In the genomic region with DNA sequence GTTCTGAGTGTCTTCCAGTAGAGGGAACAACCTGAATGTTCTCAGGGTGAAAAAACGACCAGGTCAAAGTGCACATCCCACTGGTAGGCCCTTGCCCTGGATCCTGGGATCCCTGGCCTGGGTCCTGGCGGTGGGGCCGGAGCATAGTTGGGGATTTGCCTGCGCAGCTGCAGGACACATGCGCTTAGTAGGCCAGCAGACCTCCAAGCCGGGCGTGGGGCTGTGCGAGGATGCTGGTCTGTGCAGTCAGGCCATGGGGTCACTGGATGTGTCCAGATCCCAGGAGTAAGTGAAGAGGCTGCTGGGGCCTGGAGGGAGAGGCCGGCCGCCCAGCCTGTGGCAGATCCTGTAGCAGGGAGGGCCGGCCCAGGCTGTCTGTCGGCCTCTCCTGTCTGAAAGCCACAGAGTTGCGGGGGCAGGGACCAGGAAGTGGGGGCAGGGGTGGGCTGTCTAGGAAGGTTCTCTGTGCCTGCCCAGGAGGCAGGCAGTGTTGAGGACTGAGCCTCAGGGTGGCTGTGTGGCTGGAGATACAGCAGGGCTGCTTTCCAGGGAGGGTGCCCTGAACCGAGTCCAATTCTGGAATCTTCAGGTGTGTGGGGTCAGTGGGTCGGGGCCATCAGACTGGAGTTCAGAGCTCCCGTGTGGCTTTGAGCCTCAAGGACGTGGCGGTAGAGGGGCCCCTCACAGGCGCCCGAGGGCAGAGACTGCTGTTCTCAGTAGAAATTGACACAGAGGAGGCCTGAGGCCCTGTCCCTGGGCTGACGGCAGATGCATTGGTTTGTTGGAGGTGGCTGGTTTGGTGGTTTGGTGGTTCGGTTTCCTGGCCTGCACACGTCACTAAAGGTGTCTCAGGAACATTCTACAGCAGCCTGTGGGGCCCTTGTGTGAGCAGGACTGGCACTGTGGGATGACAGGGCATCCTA, we compare ENCODE assay signal across 9 cellular contexts. TPM values are rescaled to one million over a fixed set of nuclear protein-coding genes. Genes with fewer than 3 reads are reported as not detected.
DNase-seq lines count a peak whose midpoint lies in the region; ATAC-seq and TF ChIP-seq lines count a peak whose summit lies in the region.
"Had no signal": no experiment of that assay in that cellular context is flagged by ENCODE, and none has a peak within 500 bp of the region (broad histone marks: within the 10 kb centered on the region; RNA-seq: fewer than 3 reads in every experiment).

No MANE protein-coding gene starts in this region.

- TF ChIP-seq RAD21 in HCT116 (IDR thresholded peaks at IDR 0.05; ENCODE audit: low read depth): no peak

- intact Hi-C loops in HCT116 (cut with micrococcal nuclease): no loop called here
- intact Hi-C loops in dendritic cell treated with granulocyte-macrophage colony-stimulating factor and Interleukin-4, amounts not matched to agents 40 ng/mL and 50 ng/mL, for 4 days (cut with micrococcal nuclease): no loop called here

- H3K27ac ChIP-seq in HCT116 (ENCODE audit: low read depth, low read length): no peak overlapping the region

- no peaks in the 10 kb centered on the region for H4K20me1 ChIP-seq in HCT116 (ENCODE audit: insufficient read depth)

- DNase-seq in HCT116 (ENCODE audit: low read depth, low spot score) (no peak), NCI-H1092 treated with DMSO at 0.1 percent for 48 hours (lab: John Stamatoyannopoulos, UW) (no peak), dermis blood vessel endothelial cell (no peak)
- peak; percentile 51 for DNase-seq in activated CD4-positive, CD25-positive, alpha-beta regulatory T cell treated with anti-CD3 and anti-CD28 coated beads, Interleukin-2, amount 50 U/mL, for 72 hours
- peak; percentile 54 to 58 for DNase-seq in stimulated activated CD4-positive, alpha-beta T cell treated with anti-CD3 and anti-CD28 coated beads, Interleukin-15, amount 100 ng/mL, for 48 hours (ENCODE audit: low read depth in 2 of 2)

- peaks cover 0 to 6% of the 10 kb centered on the region in 2 experiments; a peak in 1 of 4 replicates for H3K36me3 ChIP-seq in HCT116 (ENCODE audit: control insufficient read depth in 1 of 2, insufficient read depth in 2 of 2, low read length in 2 of 2)

- peak overlapping the region; percentile 70 for H3K27ac Mint-ChIP-seq in dendritic cell treated with granulocyte-macrophage colony-stimulating factor and Interleukin-4, amounts not matched to agents 40 ng/mL and 50 ng/mL, for 4 days

- no peaks in the 10 kb centered on the region for H3K9me3 Mint-ChIP-seq in dendritic cell treated with granulocyte-macrophage colony-stimulating factor and Interleukin-4, amounts not matched to agents 40 ng/mL and 50 ng/mL, for 4 days

- TF ChIP-seq POLR2A in HCT116 (IDR thresholded peaks at IDR 0.05; ENCODE audit: borderline replicate concordance, extremely low read depth, insufficient read depth, insufficient read length): no peak

- H3K79me2 ChIP-seq in HCT116 (ENCODE audit: insufficient read depth, low read length): no peaks in the 10 kb centered on the region

- H3K9ac ChIP-seq in HCT116 (ENCODE audit: low read length): no peak overlapping the region

- H3K36me3 Mint-ChIP-seq in dendritic cell treated with granulocyte-macrophage colony-stimulating factor and Interleukin-4, amounts not matched to agents 40 ng/mL and 50 ng/mL, for 4 days (ENCODE audit: low read depth): peaks cover 61% of the 10 kb centered on the region

- H3K4me3 Mint-ChIP-seq in dendritic cell treated with granulocyte-macrophage colony-stimulating factor and Interleukin-4, amounts not matched to agents 40 ng/mL and 50 ng/mL, for 4 days: peak overlapping the region; percentile 54

- TF ChIP-seq CTCF in HCT116 (IDR thresholded peaks at IDR 0.05 in 2 of 3, conservative IDR thresholded peaks at IDR 0.05 in 1 of 3; ENCODE audit: borderline replicate concordance in 1 of 3, insufficient read depth in 1 of 3, low read depth in 2 of 3, low read length in 2 of 3): no peak

- H3K27me3 ChIP-seq in HCT116 (ENCODE audit: insufficient read depth, low read length): no peaks in the 10 kb centered on the region

- BruUV-seq in HCT116 (replicated peaks; lab: Mats Ljungman, UMichigan): no TSS peak

- peaks cover 53% of the 10 kb centered on the region for H3K4me1 Mint-ChIP-seq in dendritic cell treated with granulocyte-macrophage colony-stimulating factor and Interleukin-4, amounts not matched to agents 40 ng/mL and 50 ng/mL, for 4 days (ENCODE audit: low read depth)

- CTCF ChIA-PET in HCT116 (lab: Charles Lee): no interaction called here

- POLR2A ChIA-PET in HCT116 (lab: Charles Lee): interaction anchor here (0.7 kb wide), 1 partner anchor 353 kb away, joined by 3 read pairs; no protein-coding TSS in a partner anchor

- H3K27me3 Mint-ChIP-seq in dendritic cell treated with granulocyte-macrophage colony-stimulating factor and Interleukin-4, amounts not matched to agents 40 ng/mL and 50 ng/mL, for 4 days: no peaks in the 10 kb centered on the region

- H3K4me3 ChIP-seq in HCT116 (replicated peaks in 1 of 2; ENCODE audit: low read depth in 1 of 2, low read length in 2 of 2): no peak overlapping the region

- H3K4me2 ChIP-seq in HCT116 (ENCODE audit: low read length): no peak overlapping the region

- ATAC-seq in HCT116: 0 out of 2 replicates have a peak, but pooled peaks have one; percentile 15
- no peak for ATAC-seq in HG02885 (IDR thresholded peaks at IDR 0.05; ENCODE audit: poor library complexity, unreplicated experiment)
- ATAC-seq in SK-N-SH treated with all-trans-retinoic acid at 6 μM for 48 hours: no peak

- H3K9me3 ChIP-seq in HCT116 (ENCODE audit: control insufficient read depth in 1 of 2, insufficient read depth in 1 of 2, low read depth in 1 of 2, low read length in 2 of 2): no peaks in the 10 kb centered on the region

- H2AFZ ChIP-seq in HCT116 (ENCODE audit: low read depth, low read length, poor library complexity, severe bottlenecking): no peak overlapping the region

- no peaks in the 10 kb centered on the region for H3K9me2 ChIP-seq in HCT116 (ENCODE audit: insufficient read depth)

- RAD21 ChIA-PET in HCT116 (lab: Charles Lee; ENCODE audit: low non-redundant PET in 1 of 2, low total read pairs in 2 of 2, uncharacterized antibody in 2 of 2, unreplicated experiment in 2 of 2): interaction anchor here in 1 of 2 experiments (0.7 kb wide), 1 partner anchor 267 kb away, joined by 4 read pairs; no protein-coding TSS in a partner anchor

- no peaks in the 10 kb centered on the region for H3K4me1 ChIP-seq in HCT116 (ENCODE audit: control insufficient read depth in 1 of 2, insufficient read depth in 2 of 2, low read length in 2 of 2)

TF ChIP-seq in HCT116, 20 proteins besides CTCF, POLR2A, EP300 and RAD21 (continues in another document):
- TF ChIP-seq ZFX (IDR thresholded peaks at IDR 0.05): no peak
- TF ChIP-seq, protein P1, sequence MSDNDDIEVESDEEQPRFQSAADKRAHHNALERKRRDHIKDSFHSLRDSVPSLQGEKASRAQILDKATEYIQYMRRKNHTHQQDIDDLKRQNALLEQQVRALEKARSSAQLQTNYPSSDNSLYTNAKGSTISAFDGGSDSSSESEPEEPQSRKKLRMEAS (IDR thresholded peaks at IDR 0.05): no peak
- no peak for TF ChIP-seq SIN3A (IDR thresholded peaks at IDR 0.05; ENCODE audit: low read depth)
- TF ChIP-seq EZH2 (IDR thresholded peaks at IDR 0.05): no peak
- no peak for TF ChIP-seq FOSL1 (IDR thresholded peaks at IDR 0.05; ENCODE audit: low read depth)
- TF ChIP-seq ZNF274 (IDR thresholded peaks at IDR 0.05; ENCODE audit: low read depth, low read length): no peak
- TF ChIP-seq YY1 (IDR thresholded peaks at IDR 0.05; ENCODE audit: extremely low read depth, insufficient replicate concordance, low read depth, low read length): no peak

TF ChIP-seq in SK-N-SH treated with all-trans-retinoic acid at 6 μM for 48 hours, 23 proteins besides CTCF, POLR2A, EP300 and RAD21:
- no peak for TF ChIP-seq ESRRG (CRISPR knock-in tag; IDR thresholded peaks at IDR 0.05)
- TF ChIP-seq PPARA (CRISPR knock-in tag; IDR thresholded peaks at IDR 0.05; ENCODE audit: borderline replicate concordance): no peak

RNA-seq across cellular contexts. Expression of a gene that starts 17.2 kb away (rescaled TPM):
- total RNA-seq in HCT116 (2021; ENCODE audit: unreplicated experiment) (23.4 TPM), dermis blood vessel endothelial cell (34.4 and 39.0 TPM in 2 replicates)
- polyA plus RNA-seq in HCT116 (2012): 21.1 and 22.7 TPM in 2 replicates

RNA-seq across cellular contexts. Expression of a gene that starts 51.5 kb away (rescaled TPM):
- total RNA-seq in HCT116 (2021; ENCODE audit: unreplicated experiment) (50.6 TPM), dermis blood vessel endothelial cell (29.3 and 46.0 TPM in 2 replicates)
- polyA plus RNA-seq in HCT116 (2012): 26.2 and 33.7 TPM in 2 replicates

RNA-seq across cellular contexts. Expression of a gene that starts 57.9 kb away (rescaled TPM):
- total RNA-seq in HCT116 (2021; ENCODE audit: unreplicated experiment): 25.5 TPM
- 10.2 and 11.9 TPM in 2 replicates for polyA plus RNA-seq in HCT116 (2012)
- total RNA-seq in dermis blood vessel endothelial cell: 14.8 and 29.3 TPM in 2 replicates

RNA-seq across cellular contexts. Expression of a gene that starts 58.2 kb away (rescaled TPM):
- total RNA-seq in HCT116 (2021; ENCODE audit: unreplicated experiment) (1.0 TPM), dermis blood vessel endothelial cell (0.70 and 1.7 TPM in 2 replicates)
- 0.39 and 0.72 TPM in 2 replicates for polyA plus RNA-seq in HCT116 (2012)
- total RNA-seq: epithelial cell of proximal tubule had no signal

Comparison
In these comparisons a context has a peak if more than half of its experiments do, and no peak if none do; other contexts are left out.
1. DNase-seq: peak in activated CD4-positive, CD25-positive, alpha-beta regulatory T cell treated with anti-CD3 and anti-CD28 coated beads, Interleukin-2, amount 50 U/mL, for 72 hours (single experiment) and stimulated activated CD4-positive, alpha-beta T cell treated with anti-CD3 and anti-CD28 coated beads, Interleukin-15, amount 100 ng/mL, for 48 hours (2 of 2); none in HCT116 (single experiment), NCI-H1092 treated with DMSO at 0.1 percent for 48 hours (single experiment) and dermis blood vessel endothelial cell (single experiment).